9 cellular contexts compared by ENCODE assay signal in genomic region chr5:181189962-181190710, GRCh38. TPM values are rescaled to one million over a fixed set of nuclear protein-coding genes. Genes with fewer than 3 reads are reported as not detected.
DNase-seq lines count a peak whose midpoint lies in the region; ATAC-seq and TF ChIP-seq lines count a peak whose summit lies in the region.
"Had no signal": no experiment of that assay in that cellular context is flagged by ENCODE, and none has a peak within 500 bp of the region (broad histone marks: within the 10 kb centered on the region; RNA-seq: fewer than 3 reads in every experiment).

No MANE protein-coding gene starts in this region.

- CTCF ChIA-PET in MCF 10A (lab: Yijun Ruan, JAX) = interaction anchor here (0.6 to 7.4 kb wide), 11 partner anchors 14 to 1001 kb away, joined by 3 to 67 read pairs (median 3); partner anchors contain the start of gene TRIM7

- DNase-seq in NT2/D1 (ENCODE audit: low read depth, low spot score) = no peak
- DNase-seq in MCF 10A (ENCODE audit: unreplicated experiment) = peak; percentile 39

- under 1% methylated on average over 52 of the region's 52 CpGs for WGBS in urinary bladder

- intact Hi-C loops in MCF 10A (cut with micrococcal nuclease) = loop anchor here (2.0 to 10.0 kb wide), 4 partner anchors 17 to 405 kb away; partner anchors contain the start of genes MGAT1 and ZFP62

- no peaks in the 10 kb centered on the region for H3K9me3 Mint-ChIP-seq in MCF 10A (ENCODE audit: unreplicated experiment)

- H4K20me1 ChIP-seq in BLaER1 treated with 17β-estradiol and CSF1 and Interleukin-3, amounts not matched to agents 10 nM and 100 nM = no peaks in the 10 kb centered on the region

- TF ChIP-seq CTCF in MCF 10A (IDR thresholded peaks at IDR 0.05; ENCODE audit: unreplicated experiment) = no peak

- H3K4me2 ChIP-seq in BLaER1 treated with 17β-estradiol and CSF1 and Interleukin-3, amounts not matched to agents 10 nM and 100 nM = peak overlapping the region; percentile 95 to 100 (median 100)

- POLR2A ChIA-PET in MCF 10A (lab: Yijun Ruan, JAX) = interaction anchor here (0.7 to 8.8 kb wide), 15 partner anchors 14 to 389 kb away, joined by 3 to 432 read pairs (median 14); partner anchors contain the start of genes RACK1, TRIM41, TRIM52 and TRIM7

- peak overlapping the region; percentile 27 for H3K27ac Mint-ChIP-seq in MCF 10A (ENCODE audit: low read depth, unreplicated experiment)

- no peaks in the 10 kb centered on the region for H3K9me3 ChIP-seq in BLaER1 treated with 17β-estradiol and CSF1 and Interleukin-3, amounts not matched to agents 10 nM and 100 nM (replicated peaks in 1 of 11)
- H3K9me3 ChIP-seq in NT2/D1 (ENCODE audit: insufficient read depth, low read length) (0 out of 2 replicates have a peak, but pooled peaks cover 7% of the 10 kb centered on the region), mononuclear cell (ENCODE audit: low read depth, low read length) (no peaks in the 10 kb centered on the region)

- H3K36me3 Mint-ChIP-seq in MCF 10A (ENCODE audit: insufficient read depth, unreplicated experiment) = peaks cover 38% of the 10 kb centered on the region

- no peaks in the 10 kb centered on the region for H3K27me3 ChIP-seq in BLaER1 treated with 17β-estradiol and CSF1 and Interleukin-3, amounts not matched to agents 10 nM and 100 nM
- H3K27me3 ChIP-seq in NT2/D1 (ENCODE audit: insufficient read depth, insufficient read length) = peaks cover 26% of the 10 kb centered on the region
- H3K27me3 ChIP-seq in mononuclear cell (ENCODE audit: insufficient read depth, low read length) = no peaks in the 10 kb centered on the region

- peaks cover 14% of the 10 kb centered on the region for H3K4me1 Mint-ChIP-seq in MCF 10A (ENCODE audit: insufficient read depth, unreplicated experiment)

- H3K4me3 ChIP-seq in BLaER1 treated with 17β-estradiol and CSF1 and Interleukin-3, amounts not matched to agents 10 nM and 100 nM = peak overlapping the region; percentile 69 to 91 (median 78)
- peak overlapping the region; percentile 60 for H3K4me3 ChIP-seq in NT2/D1 (ENCODE audit: insufficient read length, low read depth)
- H3K4me3 ChIP-seq in mononuclear cell (ENCODE audit: low read length) = peak overlapping the region; percentile 84
- H3K4me3 ChIP-seq in urinary bladder (ENCODE audit: low read depth, low read length) = peak overlapping the region; percentile 47

- H3K4me3 Mint-ChIP-seq in MCF 10A (ENCODE audit: unreplicated experiment) = peak overlapping the region; percentile 96

- H3K9ac ChIP-seq in BLaER1 treated with 17β-estradiol and CSF1 and Interleukin-3, amounts not matched to agents 10 nM and 100 nM = peak overlapping the region; percentile 83 to 92 (median 86)
- peak overlapping the region; percentile 79 for H3K9ac ChIP-seq in NT2/D1 (ENCODE audit: insufficient read length, low read depth)

- peak overlapping the region in 9 of 11 experiments; percentile 41 to 94 (median 89); a peak in 15 of 22 replicates for H3K27ac ChIP-seq in BLaER1 treated with 17β-estradiol and CSF1 and Interleukin-3, amounts not matched to agents 10 nM and 100 nM
- H3K27ac ChIP-seq in urinary bladder (ENCODE audit: low read depth) = no peak overlapping the region

- H3K4me1 ChIP-seq in BLaER1 treated with 17β-estradiol and CSF1 and Interleukin-3, amounts not matched to agents 10 nM and 100 nM = peaks cover 13 to 37% (median 28%) of the 10 kb centered on the region in 10 experiments
- H3K4me1 ChIP-seq in NT2/D1 (ENCODE audit: insufficient read depth, insufficient read length) (peaks cover 2% of the 10 kb centered on the region), mononuclear cell (ENCODE audit: insufficient read depth, low read length) (peaks cover 33% of the 10 kb centered on the region), urinary bladder (ENCODE audit: insufficient read depth) (no peaks in the 10 kb centered on the region)

- no peaks in the 10 kb centered on the region; a peak in 1 of 22 replicates for H3K36me3 ChIP-seq in BLaER1 treated with 17β-estradiol and CSF1 and Interleukin-3, amounts not matched to agents 10 nM and 100 nM
- no peaks in the 10 kb centered on the region for H3K36me3 ChIP-seq in NT2/D1 (ENCODE audit: insufficient read depth, insufficient read length, low read length)
- H3K36me3 ChIP-seq in urinary bladder (ENCODE audit: insufficient read depth) = no peaks in the 10 kb centered on the region

- no TSS peak for BruUV-seq in MCF 10A (replicated peaks; lab: Mats Ljungman, UMichigan)

- H3K27me3 Mint-ChIP-seq in MCF 10A (ENCODE audit: insufficient read depth, unreplicated experiment) = no peaks in the 10 kb centered on the region

- ATAC-seq in HG03457 (IDR thresholded peaks at IDR 0.05; ENCODE audit: unreplicated experiment) = no peak
- no peak for ATAC-seq in GM18909 (IDR thresholded peaks at IDR 0.05; ENCODE audit: poor library complexity, unreplicated experiment)
- no peak for ATAC-seq in GM18517 (IDR thresholded peaks at IDR 0.05; ENCODE audit: unreplicated experiment)

RNA-seq across cellular contexts. Expression of gene TRIM7, which starts 14.9 kb away (rescaled TPM):
- 26.3 and 27.0 TPM in 2 replicates for total RNA-seq in MCF 10A (2022)
- total RNA-seq in mononuclear cell = 1.9 TPM
- 1.2 TPM for total RNA-seq in urinary bladder
- 3.7 TPM for polyA plus RNA-seq in urinary bladder

RNA-seq across cellular contexts. Expression of gene TRIM41, which starts 32.9 kb away (rescaled TPM):
- total RNA-seq in MCF 10A (2022) = 42.8 and 49.4 TPM in 2 replicates
- 6.1 TPM for total RNA-seq in mononuclear cell
- total RNA-seq in urinary bladder = 8.8 TPM
- polyA plus RNA-seq in urinary bladder = 20.6 TPM

RNA-seq across cellular contexts. Expression of gene OR2V2, which starts 42.8 kb away (rescaled TPM):
- not detected in 2 replicates for total RNA-seq in MCF 10A (2022)
- not detected for total RNA-seq in mononuclear cell
- total RNA-seq in urinary bladder = not detected
- not detected for polyA plus RNA-seq in urinary bladder
- total RNA-seq: left colon had no signal

RNA-seq across cellular contexts. Expression of gene RACK1, which starts 53.6 kb away (rescaled TPM):
- total RNA-seq in MCF 10A (2022) (2,995 and 4,050 TPM in 2 replicates), mononuclear cell (5,375 TPM), urinary bladder (2,993 TPM)
- polyA plus RNA-seq in urinary bladder = 2,408 TPM

RNA-seq across cellular contexts. Expression of gene OR2V1, which starts 59.2 kb away (rescaled TPM):
- not detected in 2 replicates for total RNA-seq in MCF 10A (2022)
- total RNA-seq in mononuclear cell = not detected
- not detected for total RNA-seq in urinary bladder
- not detected for polyA plus RNA-seq in urinary bladder
- total RNA-seq: left colon had no signal
